18 cellular contexts compared by ENCODE assay signal in the genomic region with DNA sequence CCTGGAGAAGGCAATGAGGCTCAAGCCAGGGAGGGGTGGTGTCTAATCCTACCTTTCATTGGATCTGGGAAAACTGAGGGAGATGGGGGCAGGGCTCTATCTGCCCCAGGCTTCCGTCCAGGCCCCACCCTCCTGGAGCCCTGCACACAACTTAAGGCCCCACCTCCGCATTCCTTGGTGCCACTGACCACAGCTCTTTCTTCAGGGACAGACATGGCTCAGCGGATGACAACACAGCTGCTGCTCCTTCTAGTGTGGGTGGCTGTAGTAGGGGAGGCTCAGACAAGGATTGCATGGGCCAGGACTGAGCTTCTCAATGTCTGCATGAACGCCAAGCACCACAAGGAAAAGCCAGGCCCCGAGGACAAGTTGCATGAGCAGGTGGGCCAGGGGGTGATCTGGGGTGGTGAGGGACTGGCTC. TPM values are rescaled to one million over a fixed set of nuclear protein-coding genes. Genes with fewer than 3 reads are reported as not detected.
DNase-seq lines count a peak whose midpoint lies in the region; ATAC-seq and TF ChIP-seq lines count a peak whose summit lies in the region.
"Had no signal": no experiment of that assay in that cellular context is flagged by ENCODE, and none has a peak within 500 bp of the region (broad histone marks: within the 10 kb centered on the region; RNA-seq: fewer than 3 reads in every experiment).

A gene (plus strand): TSS at position 180 of the 421 bp plus-strand sequence. CDS start 34 bp downstream, at position 214.

- DNase-seq in Daoy (ENCODE audit: low read depth) (peak; percentile 30), M059J (ENCODE audit: low read depth) (peak; percentile 51), endodermal cell (peak; percentile 71), nephron progenitor cell (peak; percentile 15), midbrain (lab: John Stamatoyannopoulos, UW) (no peak), Right ventricle myocardium inferior (ENCODE audit: missing footprints) (no peak), substantia nigra (lab: John Stamatoyannopoulos, UW) (no peak)
- no peak for DNase-seq in activated effector memory CD4-positive, alpha-beta T cell treated with Interleukin-2 at 50 U/mL for 16 hours
- DNase-seq: activated naive CD4-positive, alpha-beta T cell treated with anti-CD3 and anti-CD28 coated beads, Interleukin-2, amount 50 U/mL, for 16 hours; AML-193; hypothalamus; NCI-H1092 treated with DMSO at 0.1 percent for 48 hours had no signal

- intact Hi-C loops in Right ventricle myocardium inferior (cut with DNase I): no loop called here

- 83% methylated on average over 5 of the region's 5 CpGs; no CpG with 5 or more reads in 1 of the 2 experiments for WGBS in endodermal cell (ENCODE audit: insufficient coverage in 1 of 2, insufficient read length in 1 of 2), 2 experiments

- no peaks in the 10 kb centered on the region for H3K9me3 Mint-ChIP-seq in endodermal cell
- H3K9me3 Mint-ChIP-seq in nephron progenitor cell: no peaks in the 10 kb centered on the region
- H3K9me3 Mint-ChIP-seq: stimulated activated memory B cell treated with anti-CD40 and anti-IgM and Interleukin-4, amounts not matched to agents 10 μg/mL and 1 μg/mL and 100 μg/mL, for 72 hours had no signal

- H3K27ac Mint-ChIP-seq in endodermal cell: peak within 1 kb of the TSS; percentile 84
- H3K27ac Mint-ChIP-seq in nephron progenitor cell: no peak within 1 kb of the TSS
- H3K27ac Mint-ChIP-seq: stimulated activated memory B cell treated with anti-CD40 and anti-IgM and Interleukin-4, amounts not matched to agents 10 μg/mL and 1 μg/mL and 100 μg/mL, for 72 hours had no signal

- H3K27ac ChIP-seq in endodermal cell (ENCODE audit: low read depth, low read length) (no peak within 1 kb of the TSS), substantia nigra (ENCODE audit: low read depth, low read length, poor library complexity, severe bottlenecking) (no peak within 1 kb of the TSS)
- H3K27ac ChIP-seq: esophagus muscularis mucosa, RWPE1 had no signal

- H3K9me3 ChIP-seq in endodermal cell (ENCODE audit: control insufficient read depth, low read length): no peaks in the 10 kb centered on the region
- H3K9me3 ChIP-seq: esophagus muscularis mucosa had no signal

- H3K4me1 Mint-ChIP-seq in endodermal cell: peaks cover 34% of the 10 kb centered on the region
- H3K4me1 Mint-ChIP-seq in nephron progenitor cell: peaks cover 35% of the 10 kb centered on the region
- H3K4me1 Mint-ChIP-seq: stimulated activated memory B cell treated with anti-CD40 and anti-IgM and Interleukin-4, amounts not matched to agents 10 μg/mL and 1 μg/mL and 100 μg/mL, for 72 hours had no signal

- no peaks in the 10 kb centered on the region for H3K27me3 ChIP-seq in endodermal cell (ENCODE audit: control insufficient read depth, insufficient read depth, low read length, poor library complexity, severe bottlenecking)
- H3K27me3 ChIP-seq: esophagus muscularis mucosa had no signal

- H3K4me3 ChIP-seq in endodermal cell (ENCODE audit: low read length): no peak within 1 kb of the TSS
- H3K4me3 ChIP-seq: esophagus muscularis mucosa had no signal

- H3K9ac ChIP-seq in endodermal cell (ENCODE audit: extremely low read depth, low read length, poor library complexity, severe bottlenecking): no peak within 1 kb of the TSS

- H3K27me3 Mint-ChIP-seq in endodermal cell (ENCODE audit: insufficient read depth) (no peaks in the 10 kb centered on the region), nephron progenitor cell (ENCODE audit: low read depth, poor library complexity) (peaks cover 4% of the 10 kb centered on the region)
- H3K27me3 Mint-ChIP-seq: stimulated activated memory B cell treated with anti-CD40 and anti-IgM and Interleukin-4, amounts not matched to agents 10 μg/mL and 1 μg/mL and 100 μg/mL, for 72 hours had no signal

- ATAC-seq in Right ventricle myocardium inferior: no peak
- ATAC-seq: stimulated activated memory B cell treated with anti-CD40 and anti-IgM and Interleukin-4, amounts not matched to agents 10 μg/mL and 1 μg/mL and 100 μg/mL, for 72 hours had no signal

- H3K36me3 Mint-ChIP-seq in endodermal cell (ENCODE audit: low read depth) (no peaks in the 10 kb centered on the region), nephron progenitor cell (ENCODE audit: low read depth) (no peaks in the 10 kb centered on the region)
- H3K36me3 Mint-ChIP-seq: stimulated activated memory B cell treated with anti-CD40 and anti-IgM and Interleukin-4, amounts not matched to agents 10 μg/mL and 1 μg/mL and 100 μg/mL, for 72 hours had no signal

- no peaks in the 10 kb centered on the region for H3K36me3 ChIP-seq in endodermal cell (ENCODE audit: control insufficient read depth, insufficient read depth, low read length)
- H3K36me3 ChIP-seq: esophagus muscularis mucosa had no signal

- peaks cover 17% of the 10 kb centered on the region for H3K4me1 ChIP-seq in endodermal cell (ENCODE audit: control insufficient read depth, insufficient read depth, low read length)
- H3K4me1 ChIP-seq: esophagus muscularis mucosa had no signal

- TF ChIP-seq CTCF in endodermal cell (conservative IDR thresholded peaks at IDR 0.05): no peak
- no peak for TF ChIP-seq CTCF in nephron progenitor cell (IDR thresholded peaks at IDR 0.05)

- H3K4me3 Mint-ChIP-seq in endodermal cell: no peak within 1 kb of the TSS
- H3K4me3 Mint-ChIP-seq in nephron progenitor cell: no peak within 1 kb of the TSS
- H3K4me3 Mint-ChIP-seq: stimulated activated memory B cell treated with anti-CD40 and anti-IgM and Interleukin-4, amounts not matched to agents 10 μg/mL and 1 μg/mL and 100 μg/mL, for 72 hours had no signal

RNA-seq across cellular contexts. Expression of the gene that starts here (rescaled TPM):
- not detected in 2 replicates for total RNA-seq in Daoy (2014; rRNA removed; shearing (Covaris generic))
- 1.4 and 2.8 TPM in 2 replicates for total RNA-seq in M059J (2014; rRNA removed; shearing (Covaris generic))
- total RNA-seq in endodermal cell (10 to 100 TPM; 13.8 to 19.3 TPM), Right ventricle myocardium inferior (1.2 TPM)
- 5.8 TPM for polyA plus RNA-seq in endodermal cell (2013, experiment 1 of 2)
- 4.8 TPM for polyA plus RNA-seq in endodermal cell (2013, experiment 2 of 2)
- total RNA-seq: activated CD8-positive, alpha-beta memory T cell treated with anti-CD3 and anti-CD28 coated beads for 36 hours; pulmonary artery endothelial cell; T-helper 2 cell treated with Interferon-gamma antibody and Interleukin-4, amounts not matched to agents 100 ng/mL and 5 ng/mL, for 36 hours had no signal

Comparison
In these comparisons a context has a peak if more than half of its experiments do, and no peak if none do; other contexts are left out.
1. Peak in DNase-seq in Daoy; RNA of the gene not detected or under 1 TPM.
2. DNase-seq: peak in M059J (single experiment), endodermal cell (single experiment) and nephron progenitor cell (single experiment); none in midbrain (single experiment), Right ventricle myocardium inferior (single experiment), substantia nigra (0 of 49) and activated effector memory CD4-positive, alpha-beta T cell treated with Interleukin-2 at 50 U/mL for 16 hours (single experiment).